In genomic region chr13:70405266-70405665, GRCh38 we compare ENCODE assay signal across 9 cellular contexts.
"Had no signal": no experiment of that assay in that cellular context is flagged by ENCODE, and none has a peak within 500 bp of the region (broad histone marks: within the 10 kb centered on the region; RNA-seq: fewer than 3 reads in every experiment).

No MANE protein-coding gene starts in this region.

- H3K4me2 ChIP-seq: GM23338 had no signal

- ATAC-seq: GM23338, K562 had no signal

- DNase-seq: H9, HCEC 1CT, IMR-90, KG1 had no signal

- H2AFZ ChIP-seq: GM23338 had no signal

- H3K27ac ChIP-seq: HL-60 had no signal

- FAIRE-seq: H1, H54, K562 had no signal

- H3K4me3 ChIP-seq: GM23338, K562 had no signal
